ENCODE assay signal across 17 cellular contexts in the genomic region with DNA sequence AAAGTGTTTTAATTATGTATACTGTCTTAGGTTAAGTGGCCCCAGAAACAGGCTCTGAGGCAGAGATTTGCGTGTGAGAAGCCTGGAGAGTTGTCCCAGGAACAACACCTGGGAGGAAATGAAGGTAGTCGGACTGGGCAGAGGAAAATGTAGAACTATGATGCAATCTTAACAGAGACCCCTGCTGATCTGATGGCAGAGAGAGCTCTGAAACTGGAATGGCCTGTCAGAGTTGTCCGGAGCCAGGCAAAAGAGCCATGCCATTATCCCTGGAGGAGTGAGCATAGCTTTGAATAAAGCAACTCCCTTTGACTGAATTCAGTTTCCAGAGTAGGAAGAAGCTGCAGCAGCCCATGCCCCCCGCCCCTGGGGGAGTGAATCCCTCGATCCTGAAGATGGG.
A peak's percentile ranks its signal among the peaks of the same experiment; 100 is the strongest.
DNase-seq lines count a peak whose midpoint lies in the region; ATAC-seq and TF ChIP-seq lines count a peak whose summit lies in the region.
"Had no signal": no experiment of that assay in that cellular context is flagged by ENCODE, and none has a peak within 500 bp of the region (broad histone marks: within the 10 kb centered on the region; RNA-seq: fewer than 3 reads in every experiment).

No MANE protein-coding gene starts in this region.

- H4K91ac ChIP-seq in neuronal stem cell (ENCODE audit: low read depth, low read length, poor library complexity): no peak overlapping the region

- peaks cover 3% of the 10 kb centered on the region; the same call in 1 of the 2 replicates for H3K9me3 Mint-ChIP-seq in WTC11
- peaks cover 3% of the 10 kb centered on the region for H3K9me3 Mint-ChIP-seq in stimulated activated effector memory CD8-positive, alpha-beta T cell treated with anti-CD3 and anti-CD28 coated beads, Interleukin-12 subunit alpha, Interleukin-12 subunit beta, amount 100 ng/mL, for 72 hours
- H3K9me3 Mint-ChIP-seq: CD8-positive, alpha-beta memory T cell; H9 had no signal

- H2AK5ac ChIP-seq in neuronal stem cell (ENCODE audit: low read depth, low read length): no peak overlapping the region

- H3K9me3 ChIP-seq in neuronal stem cell (replicated peaks in 1 of 2; ENCODE audit: control insufficient read depth in 2 of 2, insufficient read depth in 1 of 2, low read depth in 1 of 2, low read length in 2 of 2): no peaks in the 10 kb centered on the region
- H3K9me3 ChIP-seq: BE2C had no signal

- H3K4me1 Mint-ChIP-seq in WTC11: peaks cover 16% of the 10 kb centered on the region
- H3K4me1 Mint-ChIP-seq in stimulated activated effector memory CD8-positive, alpha-beta T cell treated with anti-CD3 and anti-CD28 coated beads, Interleukin-12 subunit alpha, Interleukin-12 subunit beta, amount 100 ng/mL, for 72 hours: no peaks in the 10 kb centered on the region
- H3K4me1 Mint-ChIP-seq: CD4-positive, CD25-positive, alpha-beta regulatory T cell; CD8-positive, alpha-beta memory T cell had no signal

- no peak for TF ChIP-seq CTCF in WTC11 (IDR thresholded peaks at IDR 0.05)

- H3K4ac ChIP-seq in neuronal stem cell (ENCODE audit: low read length): no peak overlapping the region

- WGBS in neuronal stem cell (ENCODE audit: extremely low coverage in 2 of 2, insufficient read length in 2 of 2, insufficient replicate concordance in 1 of 2), 2 donors: no CpG with 5 or more reads among the region's 5 CpGs

- H3K79me1 ChIP-seq in neuronal stem cell (ENCODE audit: low read depth, low read length): no peaks in the 10 kb centered on the region

- CTCF ChIA-PET in WTC11 (lab: Charles Lee): no interaction called here

- H3K9ac ChIP-seq in neuronal stem cell (ENCODE audit: low read depth, low read length, poor library complexity): no peak overlapping the region

- DNase-seq in WTC11 (ENCODE audit: low spot score): peak; percentile 13
- peak; percentile 62 for DNase-seq in islet precursor cell
- DNase-seq in neuronal stem cell (ENCODE audit: low spot score): no peak
- no peak for DNase-seq in caudate nucleus (lab: John Stamatoyannopoulos, UW)
- DNase-seq in NOMO-1 treated with DMSO at 0.1 percent for 48 hours (lab: John Stamatoyannopoulos, UW; ENCODE audit: unreplicated experiment): no peak
- no peak for DNase-seq in HT-29 (ENCODE audit: low spot score)
- no peak for DNase-seq in stimulated activated effector memory CD8-positive, alpha-beta T cell treated with anti-CD3 and anti-CD28 coated beads, Interleukin-12 subunit alpha, Interleukin-12 subunit beta, amount 100 ng/mL, for 72 hours (ENCODE audit: low spot score in 2 of 2)
- DNase-seq: ACHN; BE2C; C1 segment of cervical spinal cord; CD4-positive, CD25-positive, alpha-beta regulatory T cell; CD8-positive, alpha-beta memory T cell; COR-L47; GDM1; GOT3; H9 had no signal

- H3K27ac ChIP-seq in neuronal stem cell (replicated peaks; ENCODE audit: low read length): no peak overlapping the region
- H3K27ac ChIP-seq in caudate nucleus (ENCODE audit: low read depth, low read length): no peak overlapping the region

- no peak overlapping the region for H4K8ac ChIP-seq in neuronal stem cell (ENCODE audit: low read depth, low read length)

- H3K27ac Mint-ChIP-seq in WTC11: 0 out of 2 replicates have a peak overlapping the region, but pooled peaks have one; percentile 52
- no peak overlapping the region for H3K27ac Mint-ChIP-seq in stimulated activated effector memory CD8-positive, alpha-beta T cell treated with anti-CD3 and anti-CD28 coated beads, Interleukin-12 subunit alpha, Interleukin-12 subunit beta, amount 100 ng/mL, for 72 hours
- H3K27ac Mint-ChIP-seq: CD4-positive, CD25-positive, alpha-beta regulatory T cell; CD8-positive, alpha-beta memory T cell had no signal

- H2BK12ac ChIP-seq in neuronal stem cell (ENCODE audit: low read length): no peak overlapping the region

- no peaks in the 10 kb centered on the region for H3K27me3 ChIP-seq in neuronal stem cell (ENCODE audit: control insufficient read depth in 3 of 3, insufficient read depth in 3 of 3, low read depth in 1 of 3, low read length in 3 of 3)
- H3K27me3 ChIP-seq: BE2C had no signal

- H3K14ac ChIP-seq in neuronal stem cell (ENCODE audit: low read length): no peak overlapping the region

- no peak for TF ChIP-seq RAD21 in Ishikawa (IDR thresholded peaks at IDR 0.05; ENCODE audit: low read depth)

- no peak overlapping the region for H2BK5ac ChIP-seq in neuronal stem cell (ENCODE audit: low read length)

- no peak overlapping the region for H3K18ac ChIP-seq in neuronal stem cell (ENCODE audit: low read length)

- no peak overlapping the region for H3K4me3 Mint-ChIP-seq in WTC11
- H3K4me3 Mint-ChIP-seq in stimulated activated effector memory CD8-positive, alpha-beta T cell treated with anti-CD3 and anti-CD28 coated beads, Interleukin-12 subunit alpha, Interleukin-12 subunit beta, amount 100 ng/mL, for 72 hours: no peak overlapping the region
- H3K4me3 Mint-ChIP-seq: CD4-positive, CD25-positive, alpha-beta regulatory T cell; CD8-positive, alpha-beta memory T cell; H9 had no signal

- no peak for TF ChIP-seq EP300 in Ishikawa (IDR thresholded peaks at IDR 0.05; ENCODE audit: borderline replicate concordance)

- no peak overlapping the region for H3K4me2 ChIP-seq in neuronal stem cell (ENCODE audit: insufficient read depth, low read length, poor library complexity, severe bottlenecking)

- POLR2A ChIA-PET in WTC11 (lab: Charles Lee): no interaction called here

- H3K36me3 Mint-ChIP-seq in WTC11: no peaks in the 10 kb centered on the region
- H3K36me3 Mint-ChIP-seq in stimulated activated effector memory CD8-positive, alpha-beta T cell treated with anti-CD3 and anti-CD28 coated beads, Interleukin-12 subunit alpha, Interleukin-12 subunit beta, amount 100 ng/mL, for 72 hours: no peaks in the 10 kb centered on the region
- H3K36me3 Mint-ChIP-seq: CD4-positive, CD25-positive, alpha-beta regulatory T cell; CD8-positive, alpha-beta memory T cell had no signal

- ATAC-seq in WTC11: peak; percentile 65
- no peak for ATAC-seq in stimulated activated effector memory CD8-positive, alpha-beta T cell treated with anti-CD3 and anti-CD28 coated beads, Interleukin-12 subunit alpha, Interleukin-12 subunit beta, amount 100 ng/mL, for 72 hours

- no peaks in the 10 kb centered on the region for H3K4me1 ChIP-seq in neuronal stem cell (ENCODE audit: control insufficient read depth in 2 of 2, insufficient read depth in 1 of 2, low read depth in 1 of 2, low read length in 2 of 2)
- H3K4me1 ChIP-seq: BE2C had no signal

- H3K23ac ChIP-seq in neuronal stem cell (ENCODE audit: low read depth, low read length, poor library complexity): no peak overlapping the region

- no peak overlapping the region for H2BK15ac ChIP-seq in neuronal stem cell (ENCODE audit: low read length)

- H2BK120ac ChIP-seq in neuronal stem cell (ENCODE audit: low read depth, low read length): no peak overlapping the region

- peak overlapping the region; percentile 69 for H2AFZ ChIP-seq in neuronal stem cell (ENCODE audit: low read length)

- no peaks in the 10 kb centered on the region for H3K36me3 ChIP-seq in neuronal stem cell (replicated peaks in 1 of 2; ENCODE audit: control insufficient read depth in 2 of 2, insufficient read depth in 2 of 2, low read length in 2 of 2)
- H3K36me3 ChIP-seq: BE2C had no signal

- H3K4me3 ChIP-seq in neuronal stem cell (ENCODE audit: low read length in 2 of 2): no peak overlapping the region

- H3K27me3 Mint-ChIP-seq in WTC11 (ENCODE audit: low read depth): no peaks in the 10 kb centered on the region; the same call in 1 of the 2 replicates
- H3K27me3 Mint-ChIP-seq: CD4-positive, CD25-positive, alpha-beta regulatory T cell had no signal

TF ChIP-seq in Ishikawa, 13 proteins besides CTCF, POLR2A, EP300 and RAD21:
- TF ChIP-seq CEBPB (IDR thresholded peaks at IDR 0.05) (peak; percentile 93), CREB1 (IDR thresholded peaks at IDR 0.05; ENCODE audit: low read depth) (no peak), TEAD4 (IDR thresholded peaks at IDR 0.05) (no peak), TCF12 (IDR thresholded peaks at IDR 0.05; ENCODE audit: low read depth) (no peak)

TF ChIP-seq in WTC11, 78 proteins besides CTCF, POLR2A, EP300 and RAD21 (continues in another document):
- no peak for TF ChIP-seq JAZF1 (CRISPR knock-in tag; IDR thresholded peaks at IDR 0.05)
- TF ChIP-seq NR2C2 (CRISPR knock-in tag; IDR thresholded peaks at IDR 0.05): no peak
- TF ChIP-seq RORB (CRISPR knock-in tag; IDR thresholded peaks at IDR 0.05): no peak
- TF ChIP-seq ZBTB21 (CRISPR knock-in tag; IDR thresholded peaks at IDR 0.05; ENCODE audit: borderline replicate concordance): no peak
- no peak for TF ChIP-seq NR3C1 (CRISPR knock-in tag; conservative IDR thresholded peaks at IDR 0.05; ENCODE audit: low read depth)
- TF ChIP-seq, protein P1, sequence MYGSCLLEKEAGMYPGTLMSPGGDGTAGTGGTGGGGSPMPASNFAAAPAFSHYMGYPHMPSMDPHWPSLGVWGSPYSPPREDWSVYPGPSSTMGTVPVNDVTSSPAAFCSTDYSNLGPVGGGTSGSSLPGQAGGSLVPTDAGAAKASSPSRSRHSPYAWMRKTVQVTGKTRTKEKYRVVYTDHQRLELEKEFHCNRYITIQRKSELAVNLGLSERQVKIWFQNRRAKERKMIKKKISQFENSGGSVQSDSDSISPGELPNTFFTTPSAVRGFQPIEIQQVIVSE (CRISPR knock-in tag; IDR thresholded peaks at IDR 0.05; ENCODE audit: borderline replicate concordance): no peak
- TF ChIP-seq, protein P2, sequence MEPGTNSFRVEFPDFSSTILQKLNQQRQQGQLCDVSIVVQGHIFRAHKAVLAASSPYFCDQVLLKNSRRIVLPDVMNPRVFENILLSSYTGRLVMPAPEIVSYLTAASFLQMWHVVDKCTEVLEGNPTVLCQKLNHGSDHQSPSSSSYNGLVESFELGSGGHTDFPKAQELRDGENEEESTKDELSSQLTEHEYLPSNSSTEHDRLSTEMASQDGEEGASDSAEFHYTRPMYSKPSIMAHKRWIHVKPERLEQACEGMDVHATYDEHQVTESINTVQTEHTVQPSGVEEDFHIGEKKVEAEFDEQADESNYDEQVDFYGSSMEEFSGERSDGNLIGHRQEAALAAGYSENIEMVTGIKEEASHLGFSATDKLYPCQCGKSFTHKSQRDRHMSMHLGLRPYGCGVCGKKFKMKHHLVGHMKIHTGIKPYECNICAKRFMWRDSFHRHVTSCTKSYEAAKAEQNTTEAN (CRISPR knock-in tag; IDR thresholded peaks at IDR 0.05): no peak
- TF ChIP-seq CBFB (CRISPR knock-in tag; IDR thresholded peaks at IDR 0.05; ENCODE audit: low read depth): no peak

Comparison
In these comparisons a context has a peak if more than half of its experiments do, and no peak if none do; other contexts are left out.
1. DNase-seq: peak in WTC11 (single experiment) and islet precursor cell (single experiment); none in neuronal stem cell (single experiment), caudate nucleus (0 of 61), NOMO-1 treated with DMSO at 0.1 percent for 48 hours (single experiment), HT-29 (single experiment) and stimulated activated effector memory CD8-positive, alpha-beta T cell treated with anti-CD3 and anti-CD28 coated beads, Interleukin-12 subunit alpha, Interleukin-12 subunit beta, amount 100 ng/mL, for 72 hours (0 of 2).